ENCODE assay signal across 12 cellular contexts in genomic region chr10:101229275-101230184, GRCh38. TPM values are rescaled to one million over a fixed set of nuclear protein-coding genes. Genes with fewer than 3 reads are reported as not detected.
DNase-seq lines count a peak whose midpoint lies in the region; ATAC-seq and TF ChIP-seq lines count a peak whose summit lies in the region.
"Had no signal": no experiment of that assay in that cellular context is flagged by ENCODE, and none has a peak within 500 bp of the region (broad histone marks: within the 10 kb centered on the region; RNA-seq: fewer than 3 reads in every experiment).

A gene with protein sequence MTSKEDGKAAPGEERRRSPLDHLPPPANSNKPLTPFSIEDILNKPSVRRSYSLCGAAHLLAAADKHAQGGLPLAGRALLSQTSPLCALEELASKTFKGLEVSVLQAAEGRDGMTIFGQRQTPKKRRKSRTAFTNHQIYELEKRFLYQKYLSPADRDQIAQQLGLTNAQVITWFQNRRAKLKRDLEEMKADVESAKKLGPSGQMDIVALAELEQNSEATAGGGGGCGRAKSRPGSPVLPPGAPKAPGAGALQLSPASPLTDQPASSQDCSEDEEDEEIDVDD (minus strand): TSS chr10:101229463. CDS start chr10:101228815, 648 bp downstream.

- H3K36me3 ChIP-seq in PC-3 (ENCODE audit: low read depth, low read length): no peaks in the 10 kb centered on the region
- H3K36me3 ChIP-seq: neutrophil had no signal

- POLR2A ChIA-PET in PC-3 (lab: Charles Lee; ENCODE audit: unreplicated experiment): no interaction called here

- H3K4me1 ChIP-seq in PC-3 (ENCODE audit: insufficient read depth, low read length) (peaks cover 4% of the 10 kb centered on the region), right cardiac atrium (ENCODE audit: control insufficient read depth, insufficient read depth, low read length) (no peaks in the 10 kb centered on the region)

- H3K27me3 ChIP-seq in PC-3 (ENCODE audit: low read length) (peaks cover 96% of the 10 kb centered on the region), right cardiac atrium (ENCODE audit: control insufficient read depth, insufficient read depth) (no peaks in the 10 kb centered on the region)

- DNase-seq in activated CD8-positive, alpha-beta memory T cell treated with anti-CD3 and anti-CD28 coated beads, Interleukin-2, amount 10 ng/mL, durations not matched to agents 7 days and 5 days: no peak
- no peak for DNase-seq in activated CD8-positive, alpha-beta memory T cell treated with anti-CD3 and anti-CD28 coated beads, Interleukin-2, amount 50 U/mL, for 4 hours
- no peak for DNase-seq in PC-3
- no peak for DNase-seq in right cardiac atrium
- no peak for DNase-seq in stimulated activated effector memory CD8-positive, alpha-beta T cell treated with anti-CD3 and anti-CD28 coated beads, Interleukin-12 subunit alpha, Interleukin-12 subunit beta, amount 100 ng/mL, for 72 hours (ENCODE audit: low spot score in 2 of 2)
- no peak for DNase-seq in GOT3 (lab: John Stamatoyannopoulos, UW)
- DNase-seq: COR-L47, NCI-H1436 treated with DMSO at 0.1 percent for 48 hours had no signal

- BruUV-seq in PC-3 (replicated peaks; lab: Mats Ljungman, UMichigan): no TSS peak

- H3F3A ChIP-seq in PC-3 (ENCODE audit: low read length, unreplicated experiment): no peaks in the 10 kb centered on the region

- intact Hi-C loops in PC-3 (cut with micrococcal nuclease): no loop called here
- intact Hi-C loops in right cardiac atrium (cut with DNase I): no loop called here

- H3K36me3 Mint-ChIP-seq in activated CD8-positive, alpha-beta memory T cell treated with anti-CD3 and anti-CD28 coated beads, Interleukin-2, amount 10 ng/mL, durations not matched to agents 7 days and 5 days: peaks cover 4% of the 10 kb centered on the region
- H3K36me3 Mint-ChIP-seq in stimulated activated effector memory CD8-positive, alpha-beta T cell treated with anti-CD3 and anti-CD28 coated beads, Interleukin-12 subunit alpha, Interleukin-12 subunit beta, amount 100 ng/mL, for 72 hours: peaks cover 7% of the 10 kb centered on the region

- no peak for ATAC-seq in activated CD8-positive, alpha-beta memory T cell treated with anti-CD3 and anti-CD28 coated beads, Interleukin-2, amount 10 ng/mL, durations not matched to agents 7 days and 5 days
- ATAC-seq in PC-3 (no peak), right cardiac atrium (no peak), GM19324 (IDR thresholded peaks at IDR 0.05; ENCODE audit: low FRiP score, unreplicated experiment) (no peak), GM21423 (IDR thresholded peaks at IDR 0.05; ENCODE audit: unreplicated experiment) (no peak)
- no peak for ATAC-seq in stimulated activated effector memory CD8-positive, alpha-beta T cell treated with anti-CD3 and anti-CD28 coated beads, Interleukin-12 subunit alpha, Interleukin-12 subunit beta, amount 100 ng/mL, for 72 hours

- H3K27me3 Mint-ChIP-seq in activated CD8-positive, alpha-beta memory T cell treated with anti-CD3 and anti-CD28 coated beads, Interleukin-2, amount 10 ng/mL, durations not matched to agents 7 days and 5 days: peaks cover 85% of the 10 kb centered on the region

- H3K4me3 Mint-ChIP-seq in activated CD8-positive, alpha-beta memory T cell treated with anti-CD3 and anti-CD28 coated beads, Interleukin-2, amount 10 ng/mL, durations not matched to agents 7 days and 5 days: no peak within 1 kb of the TSS
- H3K4me3 Mint-ChIP-seq in stimulated activated effector memory CD8-positive, alpha-beta T cell treated with anti-CD3 and anti-CD28 coated beads, Interleukin-12 subunit alpha, Interleukin-12 subunit beta, amount 100 ng/mL, for 72 hours: peak within 1 kb of the TSS; percentile 70

- no peaks in the 10 kb centered on the region for H3K79me2 ChIP-seq in PC-3 (ENCODE audit: low read length)

- H3K4me1 Mint-ChIP-seq in activated CD8-positive, alpha-beta memory T cell treated with anti-CD3 and anti-CD28 coated beads, Interleukin-2, amount 10 ng/mL, durations not matched to agents 7 days and 5 days: peaks cover 17% of the 10 kb centered on the region
- peaks cover 47% of the 10 kb centered on the region for H3K4me1 Mint-ChIP-seq in stimulated activated effector memory CD8-positive, alpha-beta T cell treated with anti-CD3 and anti-CD28 coated beads, Interleukin-12 subunit alpha, Interleukin-12 subunit beta, amount 100 ng/mL, for 72 hours

- no peak for TF ChIP-seq CTCF in PC-3 (conservative IDR thresholded peaks at IDR 0.05; ENCODE audit: low read depth, low read length)

- peak within 1 kb of the TSS; percentile 60 for H3K4me2 ChIP-seq in PC-3 (ENCODE audit: low read length)

- H3K4me3 ChIP-seq in PC-3 (ENCODE audit: low read length) (peak within 1 kb of the TSS; percentile 35; the same call in 1 of the 2 replicates), right cardiac atrium (ENCODE audit: low read length) (peak within 1 kb of the TSS; percentile 28)

- 2% methylated on average over 63 of the region's 63 CpGs for WGBS in right cardiac atrium

- H3K9me3 ChIP-seq in PC-3 (ENCODE audit: low read length) (no peaks in the 10 kb centered on the region), right cardiac atrium (ENCODE audit: control insufficient read depth, low read length) (no peaks in the 10 kb centered on the region)
- H3K9me3 ChIP-seq: neutrophil had no signal

- H3K9me2 ChIP-seq in PC-3 (replicated peaks; ENCODE audit: low read length): no peaks in the 10 kb centered on the region

- H3K27ac ChIP-seq in PC-3 (ENCODE audit: low read length) (no peak within 1 kb of the TSS), right cardiac atrium (ENCODE audit: low read length) (no peak within 1 kb of the TSS)
- H3K27ac ChIP-seq: neutrophil had no signal

- H3K9me3 Mint-ChIP-seq in activated CD8-positive, alpha-beta memory T cell treated with anti-CD3 and anti-CD28 coated beads, Interleukin-2, amount 10 ng/mL, durations not matched to agents 7 days and 5 days (ENCODE audit: low read depth): no peaks in the 10 kb centered on the region
- no peaks in the 10 kb centered on the region for H3K9me3 Mint-ChIP-seq in stimulated activated effector memory CD8-positive, alpha-beta T cell treated with anti-CD3 and anti-CD28 coated beads, Interleukin-12 subunit alpha, Interleukin-12 subunit beta, amount 100 ng/mL, for 72 hours

- peak within 1 kb of the TSS; percentile 40 for H3K27ac Mint-ChIP-seq in activated CD8-positive, alpha-beta memory T cell treated with anti-CD3 and anti-CD28 coated beads, Interleukin-2, amount 10 ng/mL, durations not matched to agents 7 days and 5 days
- no peak within 1 kb of the TSS for H3K27ac Mint-ChIP-seq in stimulated activated effector memory CD8-positive, alpha-beta T cell treated with anti-CD3 and anti-CD28 coated beads, Interleukin-12 subunit alpha, Interleukin-12 subunit beta, amount 100 ng/mL, for 72 hours

- CTCF ChIA-PET in activated CD8-positive, alpha-beta memory T cell treated with anti-CD3 and anti-CD28 coated beads, Interleukin-2, amount 10 ng/mL, durations not matched to agents 7 days and 5 days (lab: Charles Lee): interaction anchor here (1.6 to 4.7 kb wide), 2 partner anchors 14 to 16 kb away, joined by 6 to 17 read pairs; no protein-coding TSS in a partner anchor
- CTCF ChIA-PET in PC-3 (lab: Charles Lee): no interaction called here

- no peaks in the 10 kb centered on the region for H4K20me1 ChIP-seq in PC-3 (ENCODE audit: low read length)

- H2AFZ ChIP-seq in PC-3 (ENCODE audit: low read length): no peak within 1 kb of the TSS

- no peak within 1 kb of the TSS for H3K9ac ChIP-seq in PC-3 (ENCODE audit: low read length)

RNA-seq across cellular contexts. Expression of the gene that starts here (rescaled TPM):
- not detected for total RNA-seq in activated CD8-positive, alpha-beta memory T cell treated with anti-CD3 and anti-CD28 coated beads, Interleukin-2, amount 10 ng/mL, durations not matched to agents 7 days and 5 days
- total RNA-seq in PC-3 (2014; rRNA removed): not detected in 2 replicates
- total RNA-seq in right cardiac atrium: not detected
- not detected for polyA plus RNA-seq in right cardiac atrium
- polyA plus RNA-seq: adipose tissue had no signal
